ENCODE assay signal across 21 cellular contexts in the genomic region with DNA sequence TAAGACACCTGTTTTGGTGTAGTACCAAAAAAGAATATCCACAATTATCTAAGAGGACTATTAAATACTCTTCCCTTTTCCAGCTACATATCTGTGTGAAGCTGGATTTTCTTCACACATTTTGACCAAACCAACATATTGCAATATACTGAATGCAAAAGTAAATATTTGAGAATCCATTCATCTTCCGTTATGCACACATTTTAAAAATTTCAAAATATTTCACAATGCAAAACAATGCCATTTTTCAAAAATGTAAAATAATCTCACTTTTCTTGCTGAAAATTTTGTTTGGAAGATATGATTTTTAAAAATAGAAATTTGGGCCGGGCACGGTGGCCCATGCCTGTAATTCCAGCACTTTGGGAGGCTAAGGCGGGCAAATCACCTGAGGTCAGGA.
"Had no signal": no experiment of that assay in that cellular context is flagged by ENCODE, and none has a peak within 500 bp of the region (broad histone marks: within the 10 kb centered on the region; RNA-seq: fewer than 3 reads in every experiment).

No MANE protein-coding gene starts in this region.

- H3K27ac ChIP-seq: RWPE1 had no signal

- H3K9ac ChIP-seq: SK-N-SH had no signal

- H3K9me2 ChIP-seq: SK-N-SH had no signal

- H3K9me3 ChIP-seq: SK-N-SH had no signal

- DNase-seq: KBM-7, MV-4-11, NCI-H1048, NCI-H1105, NCI-H1417 treated with DMSO at 0.1 percent for 48 hours, NCI-H146, NCI-H1694 treated with DMSO at 0.1 percent for 48 hours, NCI-H1930, NCI-H2081, NCI-H2107, NCI-H226, NCI-H446, NCI-H510A, NCI-H524 treated with DMSO at 0.1 percent for 48 hours, NCI-H69, NCI-H774, SHP77, SK-N-SH, SW 1271 had no signal

- H3K4me2 ChIP-seq: SK-N-SH had no signal

- ATAC-seq: Panc1 had no signal
